In the genomic region with DNA sequence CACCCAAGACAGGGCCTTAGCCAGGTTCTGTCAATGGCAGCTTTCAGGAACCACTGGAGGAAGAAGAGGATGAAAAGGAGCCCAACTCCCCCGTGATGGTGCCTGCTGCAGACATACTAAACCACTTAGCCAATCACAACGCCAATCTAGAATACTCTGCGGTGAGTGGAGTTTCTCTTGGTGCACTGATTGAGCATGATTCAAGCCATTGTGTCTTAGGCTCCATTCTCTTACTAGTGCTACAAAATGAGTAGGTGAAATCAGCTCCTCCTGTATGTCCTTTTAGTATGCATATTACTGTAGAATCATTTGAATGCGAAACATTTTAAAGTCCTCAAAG, we compare ENCODE assay signal across 9 cellular contexts. TPM values are rescaled to one million over a fixed set of nuclear protein-coding genes. Genes with fewer than 3 reads are reported as not detected.
DNase-seq lines count a peak whose midpoint lies in the region; ATAC-seq and TF ChIP-seq lines count a peak whose summit lies in the region.
"Had no signal": no experiment of that assay in that cellular context is flagged by ENCODE, and none has a peak within 500 bp of the region (broad histone marks: within the 10 kb centered on the region; RNA-seq: fewer than 3 reads in every experiment).

No MANE protein-coding gene starts in this region.

- peaks cover 8% of the 10 kb centered on the region for H3K4me1 ChIP-seq in PC-3 (ENCODE audit: insufficient read depth, low read length)
- H3K4me1 ChIP-seq in smooth muscle cell (ENCODE audit: low read depth) = peaks cover 10% of the 10 kb centered on the region

- WGBS in smooth muscle cell (ENCODE audit: low lambda C conversion rate) = 92% methylated on average over 4 of the region's 4 CpGs

- H3K27ac ChIP-seq in PC-3 (ENCODE audit: low read length) (no peak overlapping the region), smooth muscle cell (ENCODE audit: low read depth) (no peak overlapping the region)

- peaks cover 58% of the 10 kb centered on the region for H3K4me1 Mint-ChIP-seq in activated CD8-positive, alpha-beta memory T cell treated with anti-CD3 and anti-CD28 coated beads, Interleukin-2, amount 10 ng/mL, durations not matched to agents 7 days and 5 days
- H3K4me1 Mint-ChIP-seq in endothelial cell (ENCODE audit: unreplicated experiment) = peaks cover 10% of the 10 kb centered on the region

- no peaks in the 10 kb centered on the region for H3F3A ChIP-seq in PC-3 (ENCODE audit: low read length, unreplicated experiment)
- peaks cover 28% of the 10 kb centered on the region for H3F3A ChIP-seq in smooth muscle cell (ENCODE audit: low read depth)

- DNase-seq in activated CD8-positive, alpha-beta memory T cell treated with anti-CD3 and anti-CD28 coated beads, Interleukin-2, amount 10 ng/mL, durations not matched to agents 7 days and 5 days = no peak
- DNase-seq in activated CD8-positive, alpha-beta memory T cell treated with anti-CD3 and anti-CD28 coated beads for 24 hours = no peak
- DNase-seq in PC-3 = no peak
- DNase-seq in endothelial cell (ENCODE audit: low spot score) = no peak
- DNase-seq in smooth muscle cell (lab: John Stamatoyannopoulos, UW; ENCODE audit: unreplicated experiment) = no peak
- no peak for DNase-seq in GM13977 (ENCODE audit: low spot score)
- DNase-seq in COR-L47 (lab: John Stamatoyannopoulos, UW) = no peak
- DNase-seq: NCI-H1694 treated with DMSO at 0.1 percent for 48 hours had no signal

- in situ Hi-C loops in GM13977 (cut with MboI; ENCODE audit: low pct_unique_long_range_greater_than_20kb, low sequenced_read_pairs, unreplicated experiment) = no loop called here

- no peaks in the 10 kb centered on the region for H3K9me3 Mint-ChIP-seq in activated CD8-positive, alpha-beta memory T cell treated with anti-CD3 and anti-CD28 coated beads, Interleukin-2, amount 10 ng/mL, durations not matched to agents 7 days and 5 days (ENCODE audit: low read depth)
- no peaks in the 10 kb centered on the region for H3K9me3 Mint-ChIP-seq in endothelial cell (ENCODE audit: unreplicated experiment)

- H3K27me3 Mint-ChIP-seq in activated CD8-positive, alpha-beta memory T cell treated with anti-CD3 and anti-CD28 coated beads, Interleukin-2, amount 10 ng/mL, durations not matched to agents 7 days and 5 days = no peaks in the 10 kb centered on the region
- H3K27me3 Mint-ChIP-seq in endothelial cell (ENCODE audit: unreplicated experiment) = peaks cover 10% of the 10 kb centered on the region

- H3K9ac ChIP-seq in PC-3 (ENCODE audit: low read length) (no peak overlapping the region), smooth muscle cell (ENCODE audit: low read depth) (no peak overlapping the region)

- peak overlapping the region; percentile 47 for H3K4me3 Mint-ChIP-seq in activated CD8-positive, alpha-beta memory T cell treated with anti-CD3 and anti-CD28 coated beads, Interleukin-2, amount 10 ng/mL, durations not matched to agents 7 days and 5 days
- peak overlapping the region; percentile 87 for H3K4me3 Mint-ChIP-seq in endothelial cell (ENCODE audit: unreplicated experiment)

- H3K36me3 Mint-ChIP-seq in activated CD8-positive, alpha-beta memory T cell treated with anti-CD3 and anti-CD28 coated beads, Interleukin-2, amount 10 ng/mL, durations not matched to agents 7 days and 5 days = peaks cover 38% of the 10 kb centered on the region
- peaks cover 17% of the 10 kb centered on the region for H3K36me3 Mint-ChIP-seq in endothelial cell (ENCODE audit: low read depth, unreplicated experiment)

- peaks cover 20% of the 10 kb centered on the region for H3K79me2 ChIP-seq in PC-3 (ENCODE audit: low read length)
- no peaks in the 10 kb centered on the region for H3K79me2 ChIP-seq in smooth muscle cell (ENCODE audit: low read depth)

- peak overlapping the region; percentile 43 for H3K27ac Mint-ChIP-seq in activated CD8-positive, alpha-beta memory T cell treated with anti-CD3 and anti-CD28 coated beads, Interleukin-2, amount 10 ng/mL, durations not matched to agents 7 days and 5 days
- no peak overlapping the region for H3K27ac Mint-ChIP-seq in endothelial cell (ENCODE audit: unreplicated experiment)

- no peak for TF ChIP-seq CTCF in PC-3 (conservative IDR thresholded peaks at IDR 0.05; ENCODE audit: low read depth, low read length)
- TF ChIP-seq CTCF in endothelial cell (IDR thresholded peaks at IDR 0.05; ENCODE audit: unreplicated experiment) = no peak
- TF ChIP-seq CTCF in smooth muscle cell (IDR thresholded peaks at IDR 0.05; ENCODE audit: borderline replicate concordance, insufficient read depth, poor library complexity, severe bottlenecking) = no peak
- TF ChIP-seq CTCF in GM13977 (IDR thresholded peaks at IDR 0.05; ENCODE audit: extremely low read depth, insufficient read depth, missing control alignments) = no peak

- H2AFZ ChIP-seq in PC-3 (ENCODE audit: low read length) (no peak overlapping the region), smooth muscle cell (ENCODE audit: low read depth) (no peak overlapping the region)

- no peaks in the 10 kb centered on the region for H3K9me2 ChIP-seq in PC-3 (replicated peaks; ENCODE audit: low read length)

- no peaks in the 10 kb centered on the region for H3K27me3 ChIP-seq in PC-3 (ENCODE audit: low read length)
- no peaks in the 10 kb centered on the region for H3K27me3 ChIP-seq in smooth muscle cell (ENCODE audit: low read depth)

- H4K20me1 ChIP-seq in PC-3 (ENCODE audit: low read length) (no peaks in the 10 kb centered on the region), smooth muscle cell (ENCODE audit: low read depth) (peaks cover 37% of the 10 kb centered on the region)

- POLR2A ChIA-PET in PC-3 (lab: Charles Lee; ENCODE audit: unreplicated experiment) = no interaction called here

- no peak for ATAC-seq in activated CD8-positive, alpha-beta memory T cell treated with anti-CD3 and anti-CD28 coated beads, Interleukin-2, amount 10 ng/mL, durations not matched to agents 7 days and 5 days
- ATAC-seq in PC-3 = no peak
- no peak for ATAC-seq in GM18870 (IDR thresholded peaks at IDR 0.05; ENCODE audit: unreplicated experiment)

- H3K4me3 ChIP-seq in PC-3 (ENCODE audit: low read length) (peak overlapping the region; percentile 63), smooth muscle cell (no peak overlapping the region)

- H3K4me2 ChIP-seq in PC-3 (ENCODE audit: low read length) (peak overlapping the region; percentile 86), smooth muscle cell (peak overlapping the region; percentile 99)

- no peaks in the 10 kb centered on the region for H3K9me3 ChIP-seq in PC-3 (ENCODE audit: low read length)
- no peaks in the 10 kb centered on the region for H3K9me3 ChIP-seq in smooth muscle cell (replicated peaks; ENCODE audit: low read depth)

- TSS peak; percentile 21 for BruUV-seq in PC-3 (replicated peaks; lab: Mats Ljungman, UMichigan)

- H3K36me3 ChIP-seq in PC-3 (ENCODE audit: low read depth, low read length) (peaks cover 43% of the 10 kb centered on the region), smooth muscle cell (ENCODE audit: low read depth) (peaks cover 20% of the 10 kb centered on the region)

- intact Hi-C loops in PC-3 (cut with micrococcal nuclease) = loop anchor here (10.0 kb wide), 1 partner anchor 118 kb away; no protein-coding TSS in a partner anchor

- CTCF ChIA-PET in activated CD8-positive, alpha-beta memory T cell treated with anti-CD3 and anti-CD28 coated beads, Interleukin-2, amount 10 ng/mL, durations not matched to agents 7 days and 5 days (lab: Charles Lee) = interaction anchor here (1.4 kb wide), 1 partner anchor 29 kb away, joined by 3 read pairs; no protein-coding TSS in a partner anchor
- CTCF ChIA-PET in PC-3 (lab: Charles Lee) = no interaction called here

RNA-seq across cellular contexts. Expression of a gene that starts 1.4 kb away (rescaled TPM):
- total RNA-seq in activated CD8-positive, alpha-beta memory T cell treated with anti-CD3 and anti-CD28 coated beads, Interleukin-2, amount 10 ng/mL, durations not matched to agents 7 days and 5 days = 10 to 100 TPM; 12.6 to 17.8 TPM
- total RNA-seq in PC-3 (2014; rRNA removed) (22.0 and 22.5 TPM in 2 replicates), endothelial cell (ENCODE audit: unreplicated experiment) (7.9 TPM), smooth muscle cell (6.8 and 9.4 TPM in 2 replicates)
- polyA plus RNA-seq in smooth muscle cell = 8.3 and 8.4 TPM in 2 replicates

RNA-seq across cellular contexts. Expression of a gene that starts 16.8 kb away (rescaled TPM):
- total RNA-seq in activated CD8-positive, alpha-beta memory T cell treated with anti-CD3 and anti-CD28 coated beads, Interleukin-2, amount 10 ng/mL, durations not matched to agents 7 days and 5 days = 1 to 10 TPM; 1.6 to 2.5 TPM
- total RNA-seq in PC-3 (2014; rRNA removed) (14.2 and 26.6 TPM in 2 replicates), endothelial cell (ENCODE audit: unreplicated experiment) (5.9 TPM), smooth muscle cell (9.9 and 17.1 TPM in 2 replicates)
- 21.0 and 23.0 TPM in 2 replicates for polyA plus RNA-seq in smooth muscle cell
